ENCODE assay signal across 10 cellular contexts in the genomic region with DNA sequence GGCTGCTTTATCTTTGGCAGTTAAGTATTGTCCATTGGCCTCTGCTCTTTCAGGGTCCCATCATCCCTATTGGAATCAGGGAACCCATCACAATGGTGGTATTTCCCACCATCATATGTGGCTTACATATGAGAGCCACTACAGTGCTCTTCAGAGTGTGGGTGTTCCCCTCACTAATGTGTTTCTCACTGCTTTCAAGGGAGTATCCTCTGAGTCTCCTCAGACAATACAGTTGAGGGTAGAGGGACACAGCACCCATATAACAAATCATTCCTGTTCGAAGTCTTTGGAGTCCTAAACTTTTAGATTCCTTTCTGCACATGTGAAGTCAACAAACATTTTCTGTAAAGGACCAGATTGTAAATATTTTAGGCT. TPM values are rescaled to one million over a fixed set of nuclear protein-coding genes. Genes with fewer than 3 reads are reported as not detected.
DNase-seq lines count a peak whose midpoint lies in the region; ATAC-seq and TF ChIP-seq lines count a peak whose summit lies in the region.
"Had no signal": no experiment of that assay in that cellular context is flagged by ENCODE, and none has a peak within 500 bp of the region (broad histone marks: within the 10 kb centered on the region; RNA-seq: fewer than 3 reads in every experiment).

No MANE protein-coding gene starts in this region.

- ATAC-seq in activated naive CD8-positive, alpha-beta T cell treated with anti-CD3 and anti-CD28 coated beads, Interleukin-2, amount 50 U/mL, for 24 hours = peak; percentile 47
- ATAC-seq in HG03439 (IDR thresholded peaks at IDR 0.05; ENCODE audit: unreplicated experiment) = peak; percentile 20
- ATAC-seq in stimulated activated memory B cell treated with anti-CD40 and anti-IgM and Interleukin-4, amounts not matched to agents 10 μg/mL and 1 μg/mL and 100 μg/mL, for 72 hours = no peak

- H3K4me1 Mint-ChIP-seq in activated naive CD8-positive, alpha-beta T cell treated with anti-CD3 and anti-CD28 coated beads, Interleukin-2, amount 50 U/mL, for 24 hours = peaks cover 5% of the 10 kb centered on the region
- H3K4me1 Mint-ChIP-seq in activated naive CD8-positive, alpha-beta T cell treated with anti-CD3 and anti-CD28 coated beads for 36 hours = peaks cover 4% of the 10 kb centered on the region
- H3K4me1 Mint-ChIP-seq in HFFc6 (ENCODE audit: low read depth) = peaks cover 10% of the 10 kb centered on the region
- no peaks in the 10 kb centered on the region for H3K4me1 Mint-ChIP-seq in stimulated activated memory B cell treated with anti-CD40 and anti-IgM and Interleukin-4, amounts not matched to agents 10 μg/mL and 1 μg/mL and 100 μg/mL, for 72 hours

- peak; percentile 7; the same call in 1 of the 2 replicates for TF ChIP-seq CTCF in HFFc6 (IDR thresholded peaks at IDR 0.05)

- H3K4me3 Mint-ChIP-seq in activated naive CD8-positive, alpha-beta T cell treated with anti-CD3 and anti-CD28 coated beads, Interleukin-2, amount 50 U/mL, for 24 hours = no peak overlapping the region
- no peak overlapping the region for H3K4me3 Mint-ChIP-seq in activated naive CD8-positive, alpha-beta T cell treated with anti-CD3 and anti-CD28 coated beads for 36 hours
- no peak overlapping the region for H3K4me3 Mint-ChIP-seq in HFFc6
- H3K4me3 Mint-ChIP-seq in stimulated activated memory B cell treated with anti-CD40 and anti-IgM and Interleukin-4, amounts not matched to agents 10 μg/mL and 1 μg/mL and 100 μg/mL, for 72 hours = no peak overlapping the region

- no peaks in the 10 kb centered on the region for H3K36me3 Mint-ChIP-seq in activated naive CD8-positive, alpha-beta T cell treated with anti-CD3 and anti-CD28 coated beads, Interleukin-2, amount 50 U/mL, for 24 hours (ENCODE audit: low read depth)
- H3K36me3 Mint-ChIP-seq in activated naive CD8-positive, alpha-beta T cell treated with anti-CD3 and anti-CD28 coated beads for 36 hours = no peaks in the 10 kb centered on the region
- H3K36me3 Mint-ChIP-seq in HFFc6 (ENCODE audit: low read depth) = no peaks in the 10 kb centered on the region
- no peaks in the 10 kb centered on the region for H3K36me3 Mint-ChIP-seq in stimulated activated memory B cell treated with anti-CD40 and anti-IgM and Interleukin-4, amounts not matched to agents 10 μg/mL and 1 μg/mL and 100 μg/mL, for 72 hours

- no peaks in the 10 kb centered on the region for H3K9me3 Mint-ChIP-seq in activated naive CD8-positive, alpha-beta T cell treated with anti-CD3 and anti-CD28 coated beads, Interleukin-2, amount 50 U/mL, for 24 hours
- H3K9me3 Mint-ChIP-seq in activated naive CD8-positive, alpha-beta T cell treated with anti-CD3 and anti-CD28 coated beads for 36 hours = no peaks in the 10 kb centered on the region
- no peaks in the 10 kb centered on the region for H3K9me3 Mint-ChIP-seq in HFFc6
- no peaks in the 10 kb centered on the region for H3K9me3 Mint-ChIP-seq in stimulated activated memory B cell treated with anti-CD40 and anti-IgM and Interleukin-4, amounts not matched to agents 10 μg/mL and 1 μg/mL and 100 μg/mL, for 72 hours

- H3K27me3 Mint-ChIP-seq in activated naive CD8-positive, alpha-beta T cell treated with anti-CD3 and anti-CD28 coated beads, Interleukin-2, amount 50 U/mL, for 24 hours = no peaks in the 10 kb centered on the region
- H3K27me3 Mint-ChIP-seq in activated naive CD8-positive, alpha-beta T cell treated with anti-CD3 and anti-CD28 coated beads for 36 hours = peaks cover 4% of the 10 kb centered on the region
- H3K27me3 Mint-ChIP-seq in HFFc6 (ENCODE audit: insufficient read depth) = peaks cover 6% of the 10 kb centered on the region
- H3K27me3 Mint-ChIP-seq in stimulated activated memory B cell treated with anti-CD40 and anti-IgM and Interleukin-4, amounts not matched to agents 10 μg/mL and 1 μg/mL and 100 μg/mL, for 72 hours = no peaks in the 10 kb centered on the region

- no peak for DNase-seq in activated naive CD8-positive, alpha-beta T cell treated with anti-CD3 and anti-CD28 coated beads, Interleukin-2, amount 50 U/mL, for 24 hours
- DNase-seq in activated naive CD8-positive, alpha-beta T cell treated with anti-CD3 and anti-CD28 coated beads for 36 hours = no peak
- DNase-seq in HFFc6 = no peak
- no peak for DNase-seq in SW480 (ENCODE audit: low spot score)
- DNase-seq in glomerular visceral epithelial cell (ENCODE audit: extremely low spot score) = no peak
- no peak for DNase-seq in stimulated activated CD4-positive, alpha-beta T cell treated with anti-CD3 and anti-CD28 coated beads, Interleukin-2, amount 100 ng/mL, for 48 hours
- DNase-seq: central memory CD4-positive, alpha-beta T cell; uterus had no signal

- H3K27ac Mint-ChIP-seq in activated naive CD8-positive, alpha-beta T cell treated with anti-CD3 and anti-CD28 coated beads, Interleukin-2, amount 50 U/mL, for 24 hours = no peak overlapping the region
- no peak overlapping the region for H3K27ac Mint-ChIP-seq in activated naive CD8-positive, alpha-beta T cell treated with anti-CD3 and anti-CD28 coated beads for 36 hours
- H3K27ac Mint-ChIP-seq in HFFc6 = no peak overlapping the region
- H3K27ac Mint-ChIP-seq in stimulated activated memory B cell treated with anti-CD40 and anti-IgM and Interleukin-4, amounts not matched to agents 10 μg/mL and 1 μg/mL and 100 μg/mL, for 72 hours = peak overlapping the region; percentile 15

RNA-seq across cellular contexts. Expression of gene DNAJC10, which starts 48.7 kb away (rescaled TPM):
- 10 to 100 TPM; 55.4 to 57.0 TPM for total RNA-seq in activated naive CD8-positive, alpha-beta T cell treated with anti-CD3 and anti-CD28 coated beads for 36 hours
- 100 to 1,000 TPM; 128 to 137 (median 131) TPM for total RNA-seq in HFFc6 (2021; fragmentation: NEBNext Ultra II Directional; extraction: Animal tissue kit (Norgen Biotek cat#: 25700))
